Comparison of ENCODE assay signal across 1 cellular context in the genomic region with DNA sequence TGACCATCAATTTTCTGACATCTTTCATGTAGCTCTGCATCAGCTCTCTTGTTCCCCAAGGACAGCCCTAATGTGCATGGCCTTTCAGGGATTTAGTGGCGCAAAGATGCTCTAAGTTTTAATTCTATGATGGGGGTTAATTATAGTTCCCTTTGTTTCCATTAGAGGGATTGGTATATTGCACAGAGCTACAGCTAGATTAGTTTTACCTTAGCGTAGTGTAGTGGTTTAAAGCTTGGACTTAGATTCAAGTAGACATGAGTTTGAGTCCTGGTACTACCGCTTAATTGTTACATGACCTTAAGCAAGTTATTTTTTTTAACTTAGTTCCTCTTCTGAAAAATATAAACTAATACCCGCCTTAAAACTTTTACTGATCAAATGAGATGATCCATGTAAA.
TF ChIP-seq lines count a peak whose summit lies in the region.

No MANE protein-coding gene starts in this region.

TF ChIP-seq in neural cell, 6 proteins besides CTCF, POLR2A, EP300 and RAD21 (continued from another document):
- TF ChIP-seq, protein P1, sequence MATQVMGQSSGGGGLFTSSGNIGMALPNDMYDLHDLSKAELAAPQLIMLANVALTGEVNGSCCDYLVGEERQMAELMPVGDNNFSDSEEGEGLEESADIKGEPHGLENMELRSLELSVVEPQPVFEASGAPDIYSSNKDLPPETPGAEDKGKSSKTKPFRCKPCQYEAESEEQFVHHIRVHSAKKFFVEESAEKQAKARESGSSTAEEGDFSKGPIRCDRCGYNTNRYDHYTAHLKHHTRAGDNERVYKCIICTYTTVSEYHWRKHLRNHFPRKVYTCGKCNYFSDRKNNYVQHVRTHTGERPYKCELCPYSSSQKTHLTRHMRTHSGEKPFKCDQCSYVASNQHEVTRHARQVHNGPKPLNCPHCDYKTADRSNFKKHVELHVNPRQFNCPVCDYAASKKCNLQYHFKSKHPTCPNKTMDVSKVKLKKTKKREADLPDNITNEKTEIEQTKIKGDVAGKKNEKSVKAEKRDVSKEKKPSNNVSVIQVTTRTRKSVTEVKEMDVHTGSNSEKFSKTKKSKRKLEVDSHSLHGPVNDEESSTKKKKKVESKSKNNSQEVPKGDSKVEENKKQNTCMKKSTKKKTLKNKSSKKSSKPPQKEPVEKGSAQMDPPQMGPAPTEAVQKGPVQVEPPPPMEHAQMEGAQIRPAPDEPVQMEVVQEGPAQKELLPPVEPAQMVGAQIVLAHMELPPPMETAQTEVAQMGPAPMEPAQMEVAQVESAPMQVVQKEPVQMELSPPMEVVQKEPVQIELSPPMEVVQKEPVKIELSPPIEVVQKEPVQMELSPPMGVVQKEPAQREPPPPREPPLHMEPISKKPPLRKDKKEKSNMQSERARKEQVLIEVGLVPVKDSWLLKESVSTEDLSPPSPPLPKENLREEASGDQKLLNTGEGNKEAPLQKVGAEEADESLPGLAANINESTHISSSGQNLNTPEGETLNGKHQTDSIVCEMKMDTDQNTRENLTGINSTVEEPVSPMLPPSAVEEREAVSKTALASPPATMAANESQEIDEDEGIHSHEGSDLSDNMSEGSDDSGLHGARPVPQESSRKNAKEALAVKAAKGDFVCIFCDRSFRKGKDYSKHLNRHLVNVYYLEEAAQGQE (IDR thresholded peaks at IDR 0.05; ENCODE audit: borderline replicate concordance), result no peak
